17 cellular contexts compared by ENCODE assay signal in genomic region chr16:73037845-73038570, GRCh38. TPM values are rescaled to one million over a fixed set of nuclear protein-coding genes. Genes with fewer than 3 reads are reported as not detected.
DNase-seq lines count a peak whose midpoint lies in the region; ATAC-seq and TF ChIP-seq lines count a peak whose summit lies in the region.
"Had no signal": no experiment of that assay in that cellular context is flagged by ENCODE, and none has a peak within 500 bp of the region (broad histone marks: within the 10 kb centered on the region; RNA-seq: fewer than 3 reads in every experiment).

No MANE protein-coding gene starts in this region.

- peak overlapping the region; percentile 93 for H3K27ac Mint-ChIP-seq in chondrocyte (ENCODE audit: unreplicated experiment)
- H3K27ac Mint-ChIP-seq: activated naive CD4-positive, alpha-beta T cell treated with anti-CD3 and anti-CD28 coated beads for 36 hours had no signal

- in situ Hi-C loops in GM13976 (cut with MboI; ENCODE audit: low sequenced_read_pairs, unreplicated experiment): loop anchor here (25.0 kb wide), 1 partner anchor 376 kb away; no protein-coding TSS in a partner anchor

- no CpG with 5 or more reads among the region's 14 CpGs for WGBS in neuronal stem cell (ENCODE audit: extremely low coverage in 2 of 2, insufficient read length in 2 of 2, insufficient replicate concordance in 1 of 2), 2 donors

- H3K9me3 Mint-ChIP-seq in chondrocyte (ENCODE audit: low read depth): no peaks in the 10 kb centered on the region
- H3K9me3 Mint-ChIP-seq: activated naive CD4-positive, alpha-beta T cell treated with anti-CD3 and anti-CD28 coated beads for 36 hours had no signal

- no peak overlapping the region for H3K18ac ChIP-seq in neuronal stem cell (ENCODE audit: low read length)

- no peak overlapping the region for H4K8ac ChIP-seq in neuronal stem cell (ENCODE audit: low read depth, low read length)

- no peaks in the 10 kb centered on the region for H3K79me1 ChIP-seq in neuronal stem cell (ENCODE audit: low read depth, low read length)

- H3K27ac ChIP-seq in right atrium auricular region (peak overlapping the region; percentile 37 to 39), neuronal stem cell (replicated peaks; ENCODE audit: low read length) (no peak overlapping the region), upper lobe of right lung (peak overlapping the region; percentile 30)

- no peak overlapping the region for H3K4ac ChIP-seq in neuronal stem cell (ENCODE audit: low read length)

- no peaks in the 10 kb centered on the region for H3K27me3 Mint-ChIP-seq in chondrocyte (ENCODE audit: low read depth)

- ATAC-seq in left cardiac atrium (no peak), upper lobe of right lung (no peak)

- DNase-seq in right atrium auricular region (ENCODE audit: low spot score) (no peak), left cardiac atrium (no peak), chondrocyte (ENCODE audit: low spot score) (no peak), neuronal stem cell (ENCODE audit: low spot score) (no peak), upper lobe of right lung (no peak), anterior cingulate cortex (lab: John Stamatoyannopoulos, UW) (no peak), GM13976 (ENCODE audit: low spot score) (no peak), posterior cingulate gyrus (no peak)
- DNase-seq: activated CD4-positive, alpha-beta T cell treated with anti-CD3 and anti-CD28 coated beads, Interleukin-2, amount 50 U/mL, for 4 hours; activated naive CD4-positive, alpha-beta T cell treated with anti-CD3 and anti-CD28 coated beads for 36 hours; activated T-cell treated with anti-CD3 and anti-CD28 coated beads, Interleukin-2, amount 50 U/mL, for 1 hour; DMS79 treated with DMSO at 0.1 percent for 48 hours; Kasumi-1; NCI-H1105 treated with DMSO at 0.1 percent for 48 hours; stimulated activated CD4-positive, alpha-beta T cell treated with anti-CD3 and anti-CD28 coated beads, Interleukin-4, amount 100 ng/mL, for 24 hours had no signal

- TF ChIP-seq CTCF in right atrium auricular region (IDR thresholded peaks at IDR 0.05) (no peak), chondrocyte (IDR thresholded peaks at IDR 0.05) (no peak), upper lobe of right lung (IDR thresholded peaks at IDR 0.05) (no peak), GM13976 (IDR thresholded peaks at IDR 0.05; ENCODE audit: borderline replicate concordance, control extremely low read depth, extremely low read depth, insufficient read depth, missing control alignments) (no peak)

- H3K4me2 ChIP-seq in neuronal stem cell (ENCODE audit: insufficient read depth, low read length, poor library complexity, severe bottlenecking): no peak overlapping the region

- no peak overlapping the region for H3K9ac ChIP-seq in neuronal stem cell (ENCODE audit: low read depth, low read length, poor library complexity)

- H3K23ac ChIP-seq in neuronal stem cell (ENCODE audit: low read depth, low read length, poor library complexity): no peak overlapping the region

- H3K14ac ChIP-seq in neuronal stem cell (ENCODE audit: low read length): no peak overlapping the region

- H3K36me3 Mint-ChIP-seq in chondrocyte (ENCODE audit: low read depth): no peaks in the 10 kb centered on the region

- H3K4me3 ChIP-seq in right atrium auricular region (no peak overlapping the region), neuronal stem cell (ENCODE audit: low read length in 2 of 2) (no peak overlapping the region), upper lobe of right lung (no peak overlapping the region)
- H3K4me3 ChIP-seq: esophagus muscularis mucosa had no signal

- peaks cover 0 to 43% of the 10 kb centered on the region in 2 donors for H3K4me1 ChIP-seq in right atrium auricular region
- H3K4me1 ChIP-seq in neuronal stem cell (ENCODE audit: control insufficient read depth in 2 of 2, insufficient read depth in 1 of 2, low read depth in 1 of 2, low read length in 2 of 2): peaks cover 43 to 58% of the 10 kb centered on the region in 2 donors
- H3K4me1 ChIP-seq in upper lobe of right lung: peaks cover 39% of the 10 kb centered on the region

- H3K36me3 ChIP-seq in right atrium auricular region (no peaks in the 10 kb centered on the region), neuronal stem cell (replicated peaks in 1 of 2; ENCODE audit: control insufficient read depth in 2 of 2, insufficient read depth in 2 of 2, low read length in 2 of 2) (peaks cover 0 to 7% of the 10 kb centered on the region in 2 donors), upper lobe of right lung (no peaks in the 10 kb centered on the region)
- H3K36me3 ChIP-seq: esophagus muscularis mucosa, thoracic aorta had no signal

- H2AFZ ChIP-seq in neuronal stem cell (ENCODE audit: low read length): no peak overlapping the region

- H3K4me3 Mint-ChIP-seq in chondrocyte (ENCODE audit: unreplicated experiment): no peak overlapping the region
- H3K4me3 Mint-ChIP-seq: activated naive CD4-positive, alpha-beta T cell treated with anti-CD3 and anti-CD28 coated beads for 36 hours had no signal

- intact Hi-C loops in left cardiac atrium (cut with DNase I): no loop called here
- intact Hi-C loops in upper lobe of right lung (cut with DNase I): no loop called here
- intact Hi-C loops in posterior cingulate gyrus (cut with DNase I): no loop called here

- no peak overlapping the region for H2BK120ac ChIP-seq in neuronal stem cell (ENCODE audit: low read depth, low read length)

- H2BK15ac ChIP-seq in neuronal stem cell (ENCODE audit: low read length): no peak overlapping the region

- peak overlapping the region; percentile 40 for H2AK5ac ChIP-seq in neuronal stem cell (ENCODE audit: low read depth, low read length)

- H3K27me3 ChIP-seq in right atrium auricular region (no peaks in the 10 kb centered on the region), neuronal stem cell (ENCODE audit: control insufficient read depth in 3 of 3, insufficient read depth in 3 of 3, low read depth in 1 of 3, low read length in 3 of 3) (peaks cover 0 to 17% (median 0%) of the 10 kb centered on the region in 3 experiments), upper lobe of right lung (no peaks in the 10 kb centered on the region)
- H3K27me3 ChIP-seq: esophagus muscularis mucosa had no signal

- peaks cover 87% of the 10 kb centered on the region for H3K4me1 Mint-ChIP-seq in chondrocyte (ENCODE audit: low read depth)

- H2BK12ac ChIP-seq in neuronal stem cell (ENCODE audit: low read length): no peak overlapping the region

- no peak overlapping the region for H2BK5ac ChIP-seq in neuronal stem cell (ENCODE audit: low read length)

- no peaks in the 10 kb centered on the region for H3K9me3 ChIP-seq in right atrium auricular region
- no peaks in the 10 kb centered on the region for H3K9me3 ChIP-seq in neuronal stem cell (replicated peaks in 1 of 2; ENCODE audit: control insufficient read depth in 2 of 2, insufficient read depth in 1 of 2, low read depth in 1 of 2, low read length in 2 of 2)
- no peaks in the 10 kb centered on the region for H3K9me3 ChIP-seq in upper lobe of right lung
- H3K9me3 ChIP-seq: esophagus muscularis mucosa, thoracic aorta had no signal

- H4K91ac ChIP-seq in neuronal stem cell (ENCODE audit: low read depth, low read length, poor library complexity): no peak overlapping the region

RNA-seq across cellular contexts. Expression of gene ZFHX3, which starts 9.9 kb away (rescaled TPM):
- total RNA-seq in right atrium auricular region (10 to 100 TPM in 1 of 2 donors, 1 to 10 TPM in 1; 9.2 to 18.9 TPM), left cardiac atrium (10 to 100 TPM; 11.9 to 12.6 TPM), chondrocyte (74.4 to 91.0 TPM (median 86.8 TPM) in 3 replicates), upper lobe of right lung (29.0 TPM)
- polyA plus RNA-seq in neuronal stem cell (2013, experiment 1 of 2): 1.8 TPM
- polyA plus RNA-seq in neuronal stem cell (2013, experiment 2 of 2): 2.1 TPM
